16 cellular contexts compared by ENCODE assay signal in genomic region chr11:69220581-69221051, GRCh38.
DNase-seq lines count a peak whose midpoint lies in the region; ATAC-seq and TF ChIP-seq lines count a peak whose summit lies in the region.
"Had no signal": no experiment of that assay in that cellular context is flagged by ENCODE, and none has a peak within 500 bp of the region (broad histone marks: within the 10 kb centered on the region; RNA-seq: fewer than 3 reads in every experiment).

No MANE protein-coding gene starts in this region.

- BruUV-seq in mammary epithelial cell (replicated peaks; lab: Mats Ljungman, UMichigan) = no TSS peak

- H3K27ac ChIP-seq in mammary epithelial cell (ENCODE audit: insufficient read depth, low read depth, low read length) = no peak overlapping the region
- no peak overlapping the region for H3K27ac ChIP-seq in right cardiac atrium (ENCODE audit: low read length)
- H3K27ac ChIP-seq: gastroesophageal sphincter, parathyroid adenoma, PC-9, thyroid gland had no signal

- H3K4me2 ChIP-seq in mammary epithelial cell (ENCODE audit: insufficient read depth, low read depth, low read length) = no peak overlapping the region
- H3K4me2 ChIP-seq: PC-9 had no signal

- H4K20me1 ChIP-seq in mammary epithelial cell (ENCODE audit: insufficient read depth, low read length) = no peaks in the 10 kb centered on the region

- H3K4me1 ChIP-seq in mammary epithelial cell (ENCODE audit: insufficient read depth, low read length) (peaks cover 13% of the 10 kb centered on the region), right cardiac atrium (ENCODE audit: control insufficient read depth, insufficient read depth, low read length) (no peaks in the 10 kb centered on the region)
- H3K4me1 ChIP-seq: parathyroid adenoma, thyroid gland had no signal

- DNase-seq in activated T-cell treated with anti-CD3 and anti-CD28 coated beads, Interleukin-2, amount 50 U/mL, for 1 hour = peak; percentile 6
- DNase-seq in activated T-cell treated with anti-CD3 and anti-CD28 coated beads, Interleukin-2, amount 50 U/mL, for 72 hours = no peak
- no peak for DNase-seq in mammary epithelial cell
- DNase-seq in lower leg skin (ENCODE audit: low spot score in 2 of 2) = peak; percentile 36 to 86
- peak; percentile 6 for DNase-seq in stimulated activated CD8-positive, alpha-beta memory T cell treated with anti-CD3 and anti-CD28 coated beads, Interleukin-4, amount 100 ng/mL, for 48 hours
- DNase-seq in erythroblast (lab: John Stamatoyannopoulos, UW) = no peak
- DNase-seq in Right ventricle myocardium inferior (ENCODE audit: missing footprints) = no peak
- no peak for DNase-seq in right cardiac atrium
- DNase-seq: activated B cell treated with CpG ODN at 0.5 μM for 24 hours, activated gamma-delta T cell, amniotic stem cell, NCI-H1436 treated with DMSO at 0.1 percent for 48 hours, PC-9, thyroid gland had no signal

- intact Hi-C loops in mammary epithelial cell (cut with micrococcal nuclease) (no loop called here), lower leg skin (cut with DNase I; ENCODE audit: low total_unique reads) (no loop called here), Right ventricle myocardium inferior (cut with DNase I) (no loop called here), right cardiac atrium (cut with DNase I) (no loop called here)

- CTCF ChIA-PET in mammary epithelial cell (lab: Charles Lee; ENCODE audit: low non-redundant PET) = no interaction called here

- H3K4me3 ChIP-seq in mammary epithelial cell (replicated peaks in 1 of 3; ENCODE audit: insufficient read depth in 1 of 3, low read depth in 2 of 3, low read length in 3 of 3) (no peak overlapping the region), lower leg skin (ENCODE audit: low read depth, poor library complexity, severe bottlenecking) (no peak overlapping the region), right cardiac atrium (ENCODE audit: low read length) (no peak overlapping the region)
- H3K4me3 ChIP-seq: gastroesophageal sphincter, PC-9, thyroid gland had no signal

- H3K27me3 ChIP-seq in mammary epithelial cell (ENCODE audit: insufficient read depth, low read length) (no peaks in the 10 kb centered on the region), right cardiac atrium (ENCODE audit: control insufficient read depth, insufficient read depth) (no peaks in the 10 kb centered on the region)
- H3K27me3 ChIP-seq: gastroesophageal sphincter, thyroid gland had no signal

- H3K79me2 ChIP-seq in mammary epithelial cell (ENCODE audit: insufficient read depth, low read length) = no peaks in the 10 kb centered on the region
- H3K79me2 ChIP-seq: parathyroid adenoma had no signal

- dilution Hi-C loops in mammary epithelial cell (cut with HindIII; ENCODE audit: low sequenced_read_pairs) = no loop called here

- no peaks in the 10 kb centered on the region for H3K9me3 ChIP-seq in mammary epithelial cell (replicated peaks; ENCODE audit: insufficient read depth, low read length)
- no peaks in the 10 kb centered on the region for H3K9me3 ChIP-seq in right cardiac atrium (ENCODE audit: control insufficient read depth, low read length)
- H3K9me3 ChIP-seq: gastroesophageal sphincter, thyroid gland had no signal

- H3K36me3 ChIP-seq in mammary epithelial cell (ENCODE audit: insufficient read depth, low read length) = no peaks in the 10 kb centered on the region
- H3K36me3 ChIP-seq: gastroesophageal sphincter, thyroid gland had no signal

- H2AFZ ChIP-seq in mammary epithelial cell (ENCODE audit: low read depth, low read length) = peak overlapping the region; percentile 44
- H2AFZ ChIP-seq: parathyroid adenoma, PC-9 had no signal

- WGBS in mammary epithelial cell (ENCODE audit: low coverage, missing lambda C conversion rate) = 47% methylated on average over 10 of the region's 13 CpGs
- WGBS in lower leg skin, 2 donors = 32 to 40% methylated on average over 11 to 13 of the region's 13 CpGs
- WGBS in right cardiac atrium = 94% methylated on average over 13 of the region's 13 CpGs

- no peak overlapping the region for H3K9ac ChIP-seq in mammary epithelial cell (ENCODE audit: insufficient read depth, low read length)
- H3K9ac ChIP-seq: parathyroid adenoma had no signal

- no peak overlapping the region for H3K4me3 Mint-ChIP-seq in activated T-cell treated with anti-CD3 and anti-CD28 coated beads, Interleukin-2, amount 50 U/mL, for 72 hours
- H3K4me3 Mint-ChIP-seq: activated B cell treated with CpG ODN at 0.5 μM for 24 hours had no signal

- ATAC-seq in activated T-cell treated with anti-CD3 and anti-CD28 coated beads, Interleukin-2, amount 50 U/mL, for 72 hours (replicated peaks in 1 of 2) = no peak
- ATAC-seq in Right ventricle myocardium inferior (no peak), right cardiac atrium (no peak)
- ATAC-seq: gastroesophageal sphincter had no signal

- no peaks in the 10 kb centered on the region for H3K4me1 Mint-ChIP-seq in activated T-cell treated with anti-CD3 and anti-CD28 coated beads, Interleukin-2, amount 50 U/mL, for 72 hours (ENCODE audit: low read depth)
- H3K4me1 Mint-ChIP-seq: activated B cell treated with CpG ODN at 0.5 μM for 24 hours had no signal

- TF ChIP-seq CTCF in mammary epithelial cell (conservative IDR thresholded peaks at IDR 0.05 in 1 of 2, IDR thresholded peaks at IDR 0.05 in 1 of 2; ENCODE audit: extremely low read depth in 1 of 2, insufficient read depth in 1 of 2, low read depth in 1 of 2, low read length in 2 of 2) = no peak
- no peak for TF ChIP-seq CTCF in lower leg skin (IDR thresholded peaks at IDR 0.05)

- H3K27ac Mint-ChIP-seq in activated T-cell treated with anti-CD3 and anti-CD28 coated beads, Interleukin-2, amount 50 U/mL, for 72 hours = no peak overlapping the region
- H3K27ac Mint-ChIP-seq: activated B cell treated with CpG ODN at 0.5 μM for 24 hours had no signal

- H3K27me3 Mint-ChIP-seq in activated T-cell treated with anti-CD3 and anti-CD28 coated beads, Interleukin-2, amount 50 U/mL, for 72 hours (ENCODE audit: low read depth) = peaks cover under 1% of the 10 kb centered on the region

- TF ChIP-seq POLR2A in lower leg skin (IDR thresholded peaks at IDR 0.05) (no peak), erythroblast (IDR thresholded peaks at IDR 0.05; ENCODE audit: low read length) (no peak)

- in situ Hi-C loops in mammary epithelial cell (cut with MboI; ENCODE audit: low sequenced_read_pairs in 2 of 2) = no loop called here

- H3K36me3 Mint-ChIP-seq in activated T-cell treated with anti-CD3 and anti-CD28 coated beads, Interleukin-2, amount 50 U/mL, for 72 hours (ENCODE audit: insufficient read depth in 2 of 2) = no peaks in the 10 kb centered on the region

- H3K9me3 Mint-ChIP-seq in activated T-cell treated with anti-CD3 and anti-CD28 coated beads, Interleukin-2, amount 50 U/mL, for 72 hours = peaks cover 2 to 3% of the 10 kb centered on the region in 2 donors
- H3K9me3 Mint-ChIP-seq: activated B cell treated with CpG ODN at 0.5 μM for 24 hours had no signal

Comparison
In these comparisons a context has a peak if more than half of its experiments do, and no peak if none do; other contexts are left out.
1. DNase-seq: peak in activated T-cell treated with anti-CD3 and anti-CD28 coated beads, Interleukin-2, amount 50 U/mL, for 1 hour (single experiment), lower leg skin (2 of 2) and stimulated activated CD8-positive, alpha-beta memory T cell treated with anti-CD3 and anti-CD28 coated beads, Interleukin-4, amount 100 ng/mL, for 48 hours (single experiment); none in activated T-cell treated with anti-CD3 and anti-CD28 coated beads, Interleukin-2, amount 50 U/mL, for 72 hours (0 of 2), mammary epithelial cell (single experiment), erythroblast (0 of 2), Right ventricle myocardium inferior (single experiment) and right cardiac atrium (0 of 3).